Comparison of ENCODE assay signal across 2 cellular contexts in the genomic region with DNA sequence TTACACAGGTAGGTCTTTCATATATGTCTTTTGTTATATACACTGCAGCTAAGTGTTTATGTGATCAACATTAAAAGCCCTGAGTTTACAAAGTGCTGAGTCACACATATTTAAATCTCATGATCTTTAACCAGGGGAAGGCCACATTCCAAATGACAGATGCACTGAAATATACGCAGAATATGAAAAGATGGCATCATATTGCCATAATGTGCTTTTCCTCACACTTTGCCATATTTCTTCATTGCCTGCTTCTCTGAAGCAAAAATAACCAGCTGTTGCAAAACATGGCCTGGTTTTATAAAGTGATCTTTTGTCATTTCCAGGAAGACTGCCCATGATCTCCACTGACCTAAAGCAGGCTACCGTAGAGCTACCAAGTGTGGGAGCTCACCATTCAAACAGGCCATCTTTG.
TF ChIP-seq lines count a peak whose summit lies in the region.

No MANE protein-coding gene starts in this region.

TF ChIP-seq in K562, 482 proteins besides CTCF, POLR2A, EP300 and RAD21 (continued from another document and continues in another):
- TF ChIP-seq USF2 (CRISPR knock-in tag; IDR thresholded peaks at IDR 0.05) (no peak), ZNF695 (CRISPR knock-in tag; IDR thresholded peaks at IDR 0.05) (no peak), NELFE (IDR thresholded peaks at IDR 0.05; ENCODE audit: insufficient read depth, insufficient read length) (no peak), EWSR1 (IDR thresholded peaks at IDR 0.05; ENCODE audit: borderline replicate concordance, low read depth, partially characterized antibody) (no peak), MED1 (CRISPR knock-in tag; IDR thresholded peaks at IDR 0.05; ENCODE audit: borderline replicate concordance) (no peak), MAFG (tag; conservative IDR thresholded peaks at IDR 0.05) (peak; percentile 99), ATF3 (IDR thresholded peaks at IDR 0.05) (peak; percentile 21; the same call in 1 of the 2 replicates), ATF3 (CRISPR knock-in tag; conservative IDR thresholded peaks at IDR 0.05) (no peak), RFX1 (IDR thresholded peaks at IDR 0.05) (no peak), BRF2 (IDR thresholded peaks at IDR 0.05; ENCODE audit: borderline replicate concordance, insufficient read depth, insufficient read length) (no peak), MBD2 (IDR thresholded peaks at IDR 0.05; ENCODE audit: borderline replicate concordance, low read depth) (no peak), NFATC3 (IDR thresholded peaks at IDR 0.05) (no peak), ELF1 (tag; IDR thresholded peaks at IDR 0.05) (no peak), ARID1B (IDR thresholded peaks at IDR 0.05) (peak; percentile 50), C11orf30 (IDR thresholded peaks at IDR 0.05; ENCODE audit: low read depth) (peak; percentile 98), NBN (IDR thresholded peaks at IDR 0.05; ENCODE audit: low read depth) (no peak), ZNF282 (CRISPR knock-in tag; IDR thresholded peaks at IDR 0.05) (no peak), TEAD2 (tag; IDR thresholded peaks at IDR 0.05) (peak; percentile 69; the same call in 1 of the 2 replicates), PHTF2 (CRISPR knock-in tag; IDR thresholded peaks at IDR 0.05) (no peak), SMARCE1 (IDR thresholded peaks at IDR 0.05) (peak; percentile 23; the same call in 1 of the 2 replicates), ZNF316 (IDR thresholded peaks at IDR 0.05) (peak; percentile 99), SREBF1 (IDR thresholded peaks at IDR 0.05; ENCODE audit: borderline replicate concordance, low read depth, low read length) (no peak), HNRNPL (IDR thresholded peaks at IDR 0.05; ENCODE audit: low read depth, low read length) (no peak), ID3 (CRISPR knock-in tag; IDR thresholded peaks at IDR 0.05) (no peak), ID3 (tag; IDR thresholded peaks at IDR 0.05) (no peak), DPF2 (IDR thresholded peaks at IDR 0.05) (0 out of 2 replicates have a peak, but pooled peaks have one; percentile 52), TCF7L2 (IDR thresholded peaks at IDR 0.05; ENCODE audit: low read depth, low read length) (no peak), EP400 (IDR thresholded peaks at IDR 0.05) (peak; percentile 24; the same call in 1 of the 2 replicates), NFE2 (IDR thresholded peaks at IDR 0.05; ENCODE audit: low read depth) (peak; percentile 93), FOSL1 (tag; conservative IDR thresholded peaks at IDR 0.05) (peak; percentile 30; the same call in 1 of the 2 replicates)
- TF ChIP-seq, protein P1, sequence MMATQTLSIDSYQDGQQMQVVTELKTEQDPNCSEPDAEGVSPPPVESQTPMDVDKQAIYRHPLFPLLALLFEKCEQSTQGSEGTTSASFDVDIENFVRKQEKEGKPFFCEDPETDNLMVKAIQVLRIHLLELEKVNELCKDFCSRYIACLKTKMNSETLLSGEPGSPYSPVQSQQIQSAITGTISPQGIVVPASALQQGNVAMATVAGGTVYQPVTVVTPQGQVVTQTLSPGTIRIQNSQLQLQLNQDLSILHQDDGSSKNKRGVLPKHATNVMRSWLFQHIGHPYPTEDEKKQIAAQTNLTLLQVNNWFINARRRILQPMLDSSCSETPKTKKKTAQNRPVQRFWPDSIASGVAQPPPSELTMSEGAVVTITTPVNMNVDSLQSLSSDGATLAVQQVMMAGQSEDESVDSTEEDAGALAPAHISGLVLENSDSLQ (IDR thresholded peaks at IDR 0.05), result 0 out of 2 replicates have a peak, but pooled peaks have one; percentile 9
- TF ChIP-seq, protein P2, sequence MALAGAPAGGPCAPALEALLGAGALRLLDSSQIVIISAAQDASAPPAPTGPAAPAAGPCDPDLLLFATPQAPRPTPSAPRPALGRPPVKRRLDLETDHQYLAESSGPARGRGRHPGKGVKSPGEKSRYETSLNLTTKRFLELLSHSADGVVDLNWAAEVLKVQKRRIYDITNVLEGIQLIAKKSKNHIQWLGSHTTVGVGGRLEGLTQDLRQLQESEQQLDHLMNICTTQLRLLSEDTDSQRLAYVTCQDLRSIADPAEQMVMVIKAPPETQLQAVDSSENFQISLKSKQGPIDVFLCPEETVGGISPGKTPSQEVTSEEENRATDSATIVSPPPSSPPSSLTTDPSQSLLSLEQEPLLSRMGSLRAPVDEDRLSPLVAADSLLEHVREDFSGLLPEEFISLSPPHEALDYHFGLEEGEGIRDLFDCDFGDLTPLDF (CRISPR knock-in tag; IDR thresholded peaks at IDR 0.05), result no peak

TF ChIP-seq in HepG2, 621 proteins besides CTCF, POLR2A, EP300 and RAD21 (continued from another document and continues in another):
- TF ChIP-seq ZFY (CRISPR knock-in tag; IDR thresholded peaks at IDR 0.05), result peak; percentile 28; the same call in 1 of the 2 replicates
- peak; percentile 98 for TF ChIP-seq NFE2L2 (IDR thresholded peaks at IDR 0.05; ENCODE audit: low read length)
- no peak for TF ChIP-seq POLR2AphosphoS5 (IDR thresholded peaks at IDR 0.05; ENCODE audit: low read depth, low read length)
- peak; percentile 39; the same call in 1 of the 2 replicates for TF ChIP-seq ZMYM4 (CRISPR knock-in tag; IDR thresholded peaks at IDR 0.05)
- 0 out of 4 replicates have a peak, but pooled peaks of 1 of the 2 experiments have one; percentile 26 for TF ChIP-seq NR2F1 (CRISPR knock-in tag; IDR thresholded peaks at IDR 0.05)
- no peak for TF ChIP-seq TAF15 (IDR thresholded peaks at IDR 0.05; ENCODE audit: low read depth, low read length, poor library complexity, severe bottlenecking)
- TF ChIP-seq MED1 (CRISPR knock-in tag; IDR thresholded peaks at IDR 0.05), result peak; percentile 54; the same call in 1 of the 2 replicates
- no peak for TF ChIP-seq SSRP1 (CRISPR knock-in tag; IDR thresholded peaks at IDR 0.05)
- peak; percentile 65; the same call in 1 of the 2 replicates for TF ChIP-seq FOSL2 (CRISPR knock-in tag; IDR thresholded peaks at IDR 0.05)
- no peak for TF ChIP-seq ZNF569 (CRISPR knock-in tag; IDR thresholded peaks at IDR 0.05; ENCODE audit: borderline replicate concordance)
- TF ChIP-seq, protein P3, sequence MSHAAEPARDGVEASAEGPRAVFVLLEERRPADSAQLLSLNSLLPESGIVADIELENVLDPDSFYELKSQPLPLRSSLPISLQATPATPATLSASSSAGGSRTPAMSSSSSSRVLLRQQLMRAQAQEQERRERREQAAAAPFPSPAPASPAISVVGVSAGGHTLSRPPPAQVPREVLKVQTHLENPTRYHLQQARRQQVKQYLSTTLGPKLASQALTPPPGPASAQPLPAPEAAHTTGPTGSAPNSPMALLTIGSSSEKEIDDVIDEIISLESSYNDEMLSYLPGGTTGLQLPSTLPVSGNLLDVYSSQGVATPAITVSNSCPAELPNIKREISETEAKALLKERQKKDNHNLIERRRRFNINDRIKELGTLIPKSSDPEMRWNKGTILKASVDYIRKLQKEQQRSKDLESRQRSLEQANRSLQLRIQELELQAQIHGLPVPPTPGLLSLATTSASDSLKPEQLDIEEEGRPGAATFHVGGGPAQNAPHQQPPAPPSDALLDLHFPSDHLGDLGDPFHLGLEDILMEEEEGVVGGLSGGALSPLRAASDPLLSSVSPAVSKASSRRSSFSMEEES (CRISPR knock-in tag; IDR thresholded peaks at IDR 0.05), result peak; percentile 57; the same call in 1 of the 2 replicates
- TF ChIP-seq, protein P4, sequence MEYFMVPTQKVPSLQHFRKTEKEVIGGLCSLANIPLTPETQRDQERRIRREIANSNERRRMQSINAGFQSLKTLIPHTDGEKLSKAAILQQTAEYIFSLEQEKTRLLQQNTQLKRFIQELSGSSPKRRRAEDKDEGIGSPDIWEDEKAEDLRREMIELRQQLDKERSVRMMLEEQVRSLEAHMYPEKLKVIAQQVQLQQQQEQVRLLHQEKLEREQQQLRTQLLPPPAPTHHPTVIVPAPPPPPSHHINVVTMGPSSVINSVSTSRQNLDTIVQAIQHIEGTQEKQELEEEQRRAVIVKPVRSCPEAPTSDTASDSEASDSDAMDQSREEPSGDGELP (IDR thresholded peaks at IDR 0.05; ENCODE audit: borderline replicate concordance, low read depth), result 0 out of 2 replicates have a peak, but pooled peaks have one; percentile 35
- TF ChIP-seq, protein P5, sequence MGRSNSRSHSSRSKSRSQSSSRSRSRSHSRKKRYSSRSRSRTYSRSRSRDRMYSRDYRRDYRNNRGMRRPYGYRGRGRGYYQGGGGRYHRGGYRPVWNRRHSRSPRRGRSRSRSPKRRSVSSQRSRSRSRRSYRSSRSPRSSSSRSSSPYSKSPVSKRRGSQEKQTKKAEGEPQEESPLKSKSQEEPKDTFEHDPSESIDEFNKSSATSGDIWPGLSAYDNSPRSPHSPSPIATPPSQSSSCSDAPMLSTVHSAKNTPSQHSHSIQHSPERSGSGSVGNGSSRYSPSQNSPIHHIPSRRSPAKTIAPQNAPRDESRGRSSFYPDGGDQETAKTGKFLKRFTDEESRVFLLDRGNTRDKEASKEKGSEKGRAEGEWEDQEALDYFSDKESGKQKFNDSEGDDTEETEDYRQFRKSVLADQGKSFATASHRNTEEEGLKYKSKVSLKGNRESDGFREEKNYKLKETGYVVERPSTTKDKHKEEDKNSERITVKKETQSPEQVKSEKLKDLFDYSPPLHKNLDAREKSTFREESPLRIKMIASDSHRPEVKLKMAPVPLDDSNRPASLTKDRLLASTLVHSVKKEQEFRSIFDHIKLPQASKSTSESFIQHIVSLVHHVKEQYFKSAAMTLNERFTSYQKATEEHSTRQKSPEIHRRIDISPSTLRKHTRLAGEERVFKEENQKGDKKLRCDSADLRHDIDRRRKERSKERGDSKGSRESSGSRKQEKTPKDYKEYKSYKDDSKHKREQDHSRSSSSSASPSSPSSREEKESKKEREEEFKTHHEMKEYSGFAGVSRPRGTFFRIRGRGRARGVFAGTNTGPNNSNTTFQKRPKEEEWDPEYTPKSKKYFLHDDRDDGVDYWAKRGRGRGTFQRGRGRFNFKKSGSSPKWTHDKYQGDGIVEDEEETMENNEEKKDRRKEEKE (IDR thresholded peaks at IDR 0.05), result no peak
- TF ChIP-seq SOX13 (IDR thresholded peaks at IDR 0.05), result no peak
- peak in 1 of 2 experiments; percentile 9; a peak in 1 of 4 replicates for TF ChIP-seq SOX13 (CRISPR knock-in tag; conservative IDR thresholded peaks at IDR 0.05 in 1 of 2, IDR thresholded peaks at IDR 0.05 in 1 of 2)
- TF ChIP-seq CREB1 (IDR thresholded peaks at IDR 0.05), result no peak
- peak; percentile 62 for TF ChIP-seq CREB1 (CRISPR knock-in tag; IDR thresholded peaks at IDR 0.05)
- peak; percentile 43; the same call in 1 of the 2 replicates for TF ChIP-seq HOMEZ (CRISPR knock-in tag; IDR thresholded peaks at IDR 0.05; ENCODE audit: low read depth)
- 0 out of 2 replicates have a peak, but pooled peaks have one; percentile 14 for TF ChIP-seq ATF3 (CRISPR knock-in tag; IDR thresholded peaks at IDR 0.05)
- peak; percentile 8; the same call in 1 of the 2 replicates for TF ChIP-seq MIER2 (CRISPR knock-in tag; IDR thresholded peaks at IDR 0.05)
- TF ChIP-seq SAP130 (CRISPR knock-in tag; IDR thresholded peaks at IDR 0.05; ENCODE audit: low read depth), result peak; percentile 32; the same call in 1 of the 2 replicates
- TF ChIP-seq MAFF (IDR thresholded peaks at IDR 0.05; ENCODE audit: low read depth, low read length), result peak; percentile 98
- no peak for TF ChIP-seq DZIP1 (CRISPR knock-in tag; IDR thresholded peaks at IDR 0.05)
- peak; percentile 73 for TF ChIP-seq CEBPG (CRISPR knock-in tag; IDR thresholded peaks at IDR 0.05)
- peak; percentile 59 for TF ChIP-seq ARID5B (CRISPR knock-in tag; IDR thresholded peaks at IDR 0.05)
